Comparison of ENCODE assay signal across 1 cellular context in genomic region chr5:148408092-148408491, GRCh38.
TF ChIP-seq lines count a peak whose summit lies in the region.

No MANE protein-coding gene starts in this region.

TF ChIP-seq in GM12878, 131 proteins besides CTCF, POLR2A, EP300 and RAD21:
- TF ChIP-seq KAT2A (conservative IDR thresholded peaks at IDR 0.05; ENCODE audit: control insufficient read depth, low read depth, low read length) (no peak), SREBF1 (IDR thresholded peaks at IDR 0.05; ENCODE audit: low read length) (no peak), BHLHE40 (IDR thresholded peaks at IDR 0.05; ENCODE audit: borderline replicate concordance in 1 of 2, low read depth in 2 of 2, low read length in 1 of 2) (no peak), SUZ12 (IDR thresholded peaks at IDR 0.05; ENCODE audit: unreplicated experiment) (no peak), PBX3 (IDR thresholded peaks at IDR 0.05; ENCODE audit: insufficient replicate concordance, low read depth, low read length) (no peak)
